Comparison of ENCODE assay signal across 8 cellular contexts in genomic region chr10:99329891-99330674, GRCh38. TPM values are rescaled to one million over a fixed set of nuclear protein-coding genes. Genes with fewer than 3 reads are reported as not detected.
DNase-seq lines count a peak whose midpoint lies in the region; ATAC-seq and TF ChIP-seq lines count a peak whose summit lies in the region.

No MANE protein-coding gene starts in this region.

- peak overlapping the region; percentile 72 to 84 (median 83) for H3K4me3 Mint-ChIP-seq in nephron

- in situ Hi-C loops in GM13977 (cut with MboI; ENCODE audit: low pct_unique_long_range_greater_than_20kb, low sequenced_read_pairs, unreplicated experiment): no loop called here

- no peaks in the 10 kb centered on the region for H3K36me3 ChIP-seq in SK-N-MC (ENCODE audit: insufficient read depth, low read length)

- H3K4me1 Mint-ChIP-seq in nephron: peaks cover 5% of the 10 kb centered on the region

- POLR2A ChIA-PET in HEK293T (lab: Yijun Ruan, JAX): interaction anchor here (1.1 to 1.7 kb wide), 4 partner anchors 12 to 101 kb away, joined by 3 to 5 read pairs (median 4); partner anchors contain the start of gene GOT1

- no peaks in the 10 kb centered on the region for H3K9me3 Mint-ChIP-seq in nephron

- no peaks in the 10 kb centered on the region for H3K36me3 Mint-ChIP-seq in nephron (ENCODE audit: low read depth)

- CTCF ChIA-PET in HEK293T (lab: Yijun Ruan, JAX): no interaction called here

- H3K27me3 Mint-ChIP-seq in nephron (ENCODE audit: low read depth): peaks cover 69% of the 10 kb centered on the region

- no peaks in the 10 kb centered on the region for H3K9me3 ChIP-seq in SK-N-MC (ENCODE audit: low read depth, low read length)

- H3K27ac Mint-ChIP-seq in nephron: no peak overlapping the region

- TF ChIP-seq CTCF in GM13977 (IDR thresholded peaks at IDR 0.05; ENCODE audit: extremely low read depth, insufficient read depth, missing control alignments) (no peak), epithelial cell of proximal tubule (conservative IDR thresholded peaks at IDR 0.05; ENCODE audit: low read depth, low read length) (no peak), nephron (IDR thresholded peaks at IDR 0.05; ENCODE audit: unreplicated experiment in 3 of 3) (no peak)

- H3K27ac ChIP-seq in SK-N-MC: no peak overlapping the region

- DNase-seq in GM13977 (ENCODE audit: low spot score) (peak; percentile 44), HEK293T (ENCODE audit: extremely low spot score) (no peak), SK-N-MC (ENCODE audit: low read depth, low spot score) (no peak), epithelial cell of proximal tubule (ENCODE audit: low read depth) (no peak), glomerular visceral epithelial cell (ENCODE audit: extremely low spot score) (no peak)
- no peak for DNase-seq in activated effector memory CD4-positive, alpha-beta T cell treated with Interleukin-2 at 50 U/mL for 16 hours

- no peak overlapping the region for H3K9ac ChIP-seq in SK-N-MC (ENCODE audit: insufficient read length)

- no peak for ATAC-seq in HG02938 (IDR thresholded peaks at IDR 0.05; ENCODE audit: unreplicated experiment)

- H3K4me3 ChIP-seq in SK-N-MC (peak overlapping the region; percentile 73), epithelial cell of proximal tubule (ENCODE audit: low read depth, low read length) (peak overlapping the region; percentile 57)

TF ChIP-seq in HEK293T, 16 proteins besides CTCF, POLR2A, EP300 and RAD21:
- TF ChIP-seq BHLHE40 (IDR thresholded peaks at IDR 0.05; ENCODE audit: borderline replicate concordance) (no peak), L3MBTL2 (conservative IDR thresholded peaks at IDR 0.05) (0 out of 2 replicates have a peak, but pooled peaks have one; percentile 11), ARNT (IDR thresholded peaks at IDR 0.05) (no peak), SP1 (IDR thresholded peaks at IDR 0.05) (no peak)

RNA-seq across cellular contexts. Expression of gene CNNM1, which starts 0.9 kb away (rescaled TPM):
- total RNA-seq in epithelial cell of proximal tubule: 0.22 and 0.63 TPM in 2 replicates
